In the genomic region with DNA sequence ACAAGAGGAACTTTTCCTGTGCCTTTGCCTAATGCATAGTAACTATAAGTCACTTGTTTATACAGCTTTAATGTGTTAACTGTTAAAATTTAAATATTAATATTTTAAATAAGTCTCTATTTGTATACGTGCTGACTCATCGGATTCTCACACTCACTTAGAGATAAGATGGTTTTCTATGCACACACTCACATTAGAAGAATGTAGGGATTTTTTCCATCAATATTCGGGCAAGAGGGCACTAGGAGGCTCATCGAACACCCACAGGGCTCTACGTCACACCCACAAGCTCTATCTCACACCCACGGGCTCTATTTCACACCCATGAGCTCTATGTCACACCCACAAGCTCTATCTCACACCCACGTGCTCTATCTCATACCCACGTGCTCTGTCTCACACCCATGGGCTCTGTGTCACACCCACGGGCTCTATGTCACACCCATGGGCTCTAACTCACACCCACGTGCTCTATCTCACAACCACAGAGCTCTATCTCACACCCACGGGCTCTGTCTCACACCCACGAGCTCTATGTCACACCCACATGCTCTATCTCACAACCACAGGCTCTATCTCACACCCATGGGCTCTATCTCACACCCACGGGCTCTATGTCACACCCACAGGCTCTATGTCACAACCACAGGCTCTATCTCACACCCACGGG, we compare ENCODE assay signal across 1 cellular context.
TF ChIP-seq lines count a peak whose summit lies in the region.

No MANE protein-coding gene starts in this region.

TF ChIP-seq in HepG2, 621 proteins besides CTCF, POLR2A, EP300 and RAD21 (continued from another document):
- no peak for TF ChIP-seq NFKB2 (CRISPR knock-in tag; IDR thresholded peaks at IDR 0.05; ENCODE audit: borderline replicate concordance)
- no peak for TF ChIP-seq ATM (IDR thresholded peaks at IDR 0.05; ENCODE audit: borderline replicate concordance)
